Comparison of ENCODE assay signal across 15 cellular contexts in the genomic region with DNA sequence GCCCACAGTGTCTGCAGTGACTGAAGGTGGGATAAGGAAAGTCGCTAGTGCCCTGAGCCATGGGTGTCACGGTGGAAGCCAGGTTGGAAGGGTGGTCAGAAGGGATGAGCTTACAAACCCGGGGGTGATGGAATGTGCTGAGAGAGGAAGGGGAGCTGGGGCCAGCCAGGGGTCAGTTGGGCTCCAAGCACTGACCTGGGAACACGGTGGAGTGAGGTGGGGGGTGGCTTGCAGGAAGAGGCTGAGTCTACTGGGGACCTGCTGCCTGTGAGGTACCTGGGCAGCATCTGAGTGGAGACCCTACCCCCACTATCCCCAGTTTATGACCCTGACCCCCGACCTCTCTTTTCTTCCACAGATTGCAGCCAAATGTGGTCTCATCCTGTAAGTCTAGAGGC. TPM values are rescaled to one million over a fixed set of nuclear protein-coding genes. Genes with fewer than 3 reads are reported as not detected.
DNase-seq lines count a peak whose midpoint lies in the region; ATAC-seq and TF ChIP-seq lines count a peak whose summit lies in the region.
"Had no signal": no experiment of that assay in that cellular context is flagged by ENCODE, and none has a peak within 500 bp of the region (broad histone marks: within the 10 kb centered on the region; RNA-seq: fewer than 3 reads in every experiment).

No MANE protein-coding gene starts in this region.

- H3K9me3 Mint-ChIP-seq in WTC11 (no peaks in the 10 kb centered on the region), type B pancreatic cell (no peaks in the 10 kb centered on the region)

- H3K27ac Mint-ChIP-seq in WTC11 (peak overlapping the region; percentile 64; the same call in 1 of the 2 replicates), type B pancreatic cell (peak overlapping the region; percentile 72)
- H3K27ac Mint-ChIP-seq: CD8-positive, alpha-beta memory T cell had no signal

- POLR2A ChIA-PET in HEK293 (lab: Yijun Ruan, JAX): no interaction called here
- POLR2A ChIA-PET in WTC11 (lab: Charles Lee): no interaction called here

- H3K4me3 Mint-ChIP-seq in WTC11: no peak overlapping the region
- peak overlapping the region; percentile 41 for H3K4me3 Mint-ChIP-seq in type B pancreatic cell
- H3K4me3 Mint-ChIP-seq: CD8-positive, alpha-beta memory T cell had no signal

- H3K9me3 ChIP-seq in HEK293 (ENCODE audit: control insufficient read depth, insufficient read depth, low read depth, low read length) (no peaks in the 10 kb centered on the region), mucosa of stomach (ENCODE audit: control insufficient read depth, low read length) (no peaks in the 10 kb centered on the region)

- TF ChIP-seq CTCF in HEK293 (tag by site-specific recombination; IDR thresholded peaks at IDR 0.05) (no peak), WTC11 (IDR thresholded peaks at IDR 0.05) (no peak), type B pancreatic cell (conservative IDR thresholded peaks at IDR 0.05) (no peak)

- H3K27me3 Mint-ChIP-seq in WTC11 (ENCODE audit: low read depth): peaks cover 6% of the 10 kb centered on the region
- H3K27me3 Mint-ChIP-seq in type B pancreatic cell: peaks cover 27% of the 10 kb centered on the region

- H3K36me3 ChIP-seq in HEK293 (ENCODE audit: control insufficient read depth in 2 of 2, insufficient read depth in 1 of 2, low read length in 2 of 2) (no peaks in the 10 kb centered on the region), mucosa of stomach (ENCODE audit: control insufficient read depth, insufficient read depth, low read length) (peaks cover 4% of the 10 kb centered on the region)

- H3K4me1 Mint-ChIP-seq in WTC11 (peaks cover 54% of the 10 kb centered on the region), type B pancreatic cell (ENCODE audit: unreplicated experiment) (peaks cover 29% of the 10 kb centered on the region)

- ATAC-seq in WTC11: no peak
- ATAC-seq: Right ventricle myocardium inferior had no signal

- CTCF ChIA-PET in HEK293 (lab: Yijun Ruan, JAX) (interaction anchor here (0.8 to 21.9 kb wide), 8 partner anchors 16 to 280 kb away, joined by 3 to 487 read pairs (median 4); partner anchors contain the start of gene COL1A1), WTC11 (lab: Charles Lee) (interaction anchor here (0.7 to 11.9 kb wide), 7 partner anchors 8 to 120 kb away, joined by 3 to 514 read pairs (median 5); partner anchors contain the start of genes COL1A1 and LRRC59)

- H3K4me3 ChIP-seq in HEK293 (ENCODE audit: low read depth, low read length) (no peak overlapping the region), mucosa of stomach (ENCODE audit: low read length) (no peak overlapping the region)

- H3K27me3 ChIP-seq in mucosa of stomach (ENCODE audit: control insufficient read depth, insufficient read depth, low read length): no peaks in the 10 kb centered on the region

- no peak overlapping the region for H3K27ac ChIP-seq in HEK293 (ENCODE audit: extremely low read depth, low read depth, low read length)

- no peak for DNase-seq in WTC11 (ENCODE audit: low spot score)
- no peak for DNase-seq in type B pancreatic cell (ENCODE audit: extremely low spot score, unreplicated experiment)
- no peak for DNase-seq in NCI-H128 (lab: John Stamatoyannopoulos, UW; ENCODE audit: unreplicated experiment)
- DNase-seq in activated effector memory CD4-positive, alpha-beta T cell treated with Interleukin-2 at 50 U/mL for 16 hours: no peak
- DNase-seq in mesenteric fat pad (ENCODE audit: low spot score): no peak
- DNase-seq: CD8-positive, alpha-beta memory T cell; GF-D8; GOT3; MV-4-11; NCI-H1436 treated with DMSO at 0.1 percent for 48 hours; NCI-H2081; NCI-H526 treated with DMSO at 0.1 percent for 48 hours had no signal

- H3K36me3 Mint-ChIP-seq in WTC11 (0 out of 2 replicates have a peak, but pooled peaks cover 2% of the 10 kb centered on the region), type B pancreatic cell (no peaks in the 10 kb centered on the region)

- peak overlapping the region; percentile 42 for H3K9ac ChIP-seq in mucosa of stomach (ENCODE audit: low read length)

- no peaks in the 10 kb centered on the region; the same call in 1 of the 2 replicates for H3K4me1 ChIP-seq in HEK293 (ENCODE audit: control insufficient read depth, insufficient read depth, low read length)
- H3K4me1 ChIP-seq in mucosa of stomach (ENCODE audit: control insufficient read depth, insufficient read depth, low read length): peaks cover 56% of the 10 kb centered on the region

TF ChIP-seq in HEK293, 187 proteins besides CTCF, POLR2A, EP300 and RAD21 (continues in another document):
- TF ChIP-seq ZNF18 (tag by site-specific recombination; IDR thresholded peaks at IDR 0.05): no peak
- TF ChIP-seq, protein P1, sequence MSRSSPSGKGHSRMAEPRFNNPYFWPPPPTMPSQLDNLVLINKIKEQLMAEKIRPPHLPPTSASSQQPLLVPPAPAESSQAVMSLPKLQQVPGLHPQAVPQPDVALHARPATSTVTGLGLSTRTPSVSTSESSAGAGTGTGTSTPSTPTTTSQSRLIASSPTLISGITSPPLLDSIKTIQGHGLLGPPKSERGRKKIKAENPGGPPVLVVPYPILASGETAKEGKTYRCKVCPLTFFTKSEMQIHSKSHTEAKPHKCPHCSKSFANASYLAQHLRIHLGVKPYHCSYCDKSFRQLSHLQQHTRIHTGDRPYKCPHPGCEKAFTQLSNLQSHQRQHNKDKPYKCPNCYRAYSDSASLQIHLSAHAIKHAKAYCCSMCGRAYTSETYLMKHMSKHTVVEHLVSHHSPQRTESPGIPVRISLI (tag by site-specific recombination; IDR thresholded peaks at IDR 0.05): no peak
- no peak for TF ChIP-seq ZFP37 (tag by site-specific recombination; IDR thresholded peaks at IDR 0.05)
- TF ChIP-seq GLIS2 (tag by site-specific recombination; IDR thresholded peaks at IDR 0.05): 0 out of 2 replicates have a peak, but pooled peaks have one; percentile 29
- no peak for TF ChIP-seq ZBTB26 (tag by site-specific recombination; optimal IDR thresholded peaks at IDR 0.05)

TF ChIP-seq in WTC11, 78 proteins besides CTCF, POLR2A, EP300 and RAD21:
- no peak for TF ChIP-seq NFE2L1 (CRISPR knock-in tag; IDR thresholded peaks at IDR 0.05)
- TF ChIP-seq ZNF425 (CRISPR knock-in tag; conservative IDR thresholded peaks at IDR 0.05): no peak
- TF ChIP-seq CREM (CRISPR knock-in tag; IDR thresholded peaks at IDR 0.05): no peak
- TF ChIP-seq, protein P2, sequence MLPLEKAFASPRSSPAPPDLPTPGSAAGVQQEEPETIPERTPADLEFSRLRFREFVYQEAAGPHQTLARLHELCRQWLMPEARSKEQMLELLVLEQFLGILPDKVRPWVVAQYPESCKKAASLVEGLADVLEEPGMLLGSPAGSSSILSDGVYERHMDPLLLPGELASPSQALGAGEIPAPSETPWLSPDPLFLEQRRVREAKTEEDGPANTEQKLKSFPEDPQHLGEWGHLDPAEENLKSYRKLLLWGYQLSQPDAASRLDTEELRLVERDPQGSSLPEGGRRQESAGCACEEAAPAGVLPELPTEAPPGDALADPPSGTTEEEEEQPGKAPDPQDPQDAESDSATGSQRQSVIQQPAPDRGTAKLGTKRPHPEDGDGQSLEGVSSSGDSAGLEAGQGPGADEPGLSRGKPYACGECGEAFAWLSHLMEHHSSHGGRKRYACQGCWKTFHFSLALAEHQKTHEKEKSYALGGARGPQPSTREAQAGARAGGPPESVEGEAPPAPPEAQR (CRISPR knock-in tag; IDR thresholded peaks at IDR 0.05): no peak
- no peak for TF ChIP-seq TP53 (CRISPR knock-in tag; IDR thresholded peaks at IDR 0.05)
- TF ChIP-seq EMX1 (CRISPR knock-in tag; IDR thresholded peaks at IDR 0.05): no peak
TF ChIP-seq in WTC11: peak in this region for 0.

RNA-seq across cellular contexts. Expression of gene TMEM92, which starts 3.1 kb away (rescaled TPM):
- 9.8 to 10.4 TPM (median 10.3 TPM) in 3 replicates for total RNA-seq in WTC11 (2021)
- 1.6 and 1.8 TPM in 2 replicates for total RNA-seq in type B pancreatic cell (ENCODE audit: low replicate concordance)
- total RNA-seq in mesenteric fat pad: not detected
- total RNA-seq: CD8-positive, alpha-beta memory T cell; Right ventricle myocardium inferior had no signal
